In the genomic region with DNA sequence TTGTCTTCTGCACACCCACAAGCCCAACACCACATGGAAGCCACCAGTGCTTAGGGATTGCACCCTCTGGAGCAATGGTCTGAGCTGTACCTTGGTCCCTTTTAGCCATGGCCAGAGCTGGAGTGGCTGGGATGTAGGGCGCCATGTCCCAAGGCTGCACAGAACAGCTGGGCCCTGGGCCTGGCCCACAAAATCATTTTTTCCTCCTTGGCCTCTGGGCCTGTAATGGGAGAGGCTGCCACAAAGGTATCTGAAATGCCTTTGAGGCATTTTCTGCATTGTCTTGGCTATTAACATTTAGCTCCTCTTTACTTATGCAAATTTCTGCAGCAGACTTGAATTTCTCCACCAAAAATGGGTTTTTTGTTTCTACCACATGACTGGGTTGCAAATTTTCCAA, we compare ENCODE assay signal across 22 cellular contexts.
DNase-seq lines count a peak whose midpoint lies in the region; FAIRE-seq and TF ChIP-seq lines count a peak whose summit lies in the region.
"Had no signal": no experiment of that assay in that cellular context is flagged by ENCODE, and none has a peak within 500 bp of the region (broad histone marks: within the 10 kb centered on the region; RNA-seq: fewer than 3 reads in every experiment).

No MANE protein-coding gene starts in this region.

- peaks cover 4% of the 10 kb centered on the region for H3K36me3 Mint-ChIP-seq in progenitor cell of endocrine pancreas (ENCODE audit: insufficient read depth)
- H3K36me3 Mint-ChIP-seq: CD8-positive, alpha-beta T cell had no signal

- no peaks in the 10 kb centered on the region for H3K9me3 ChIP-seq in HEK293 (ENCODE audit: control insufficient read depth, insufficient read depth, low read depth, low read length)
- H3K9me3 ChIP-seq: Caco-2 had no signal

- peak; percentile 13 for FAIRE-seq in bronchial epithelial cell (lab: Jason Lieb, UNC)
- FAIRE-seq: A204.1, D721Med, G401.6, GM12878, GM12892, GM18507 had no signal

- H3K27ac ChIP-seq in HEK293 (ENCODE audit: extremely low read depth, low read depth, low read length) = no peak overlapping the region
- H3K27ac ChIP-seq: BLaER1 treated with 17β-estradiol and CSF1 and Interleukin-3, amounts not matched to agents 10 nM and 100 nM; C4-2B had no signal

- POLR2A ChIA-PET in HEK293 (lab: Yijun Ruan, JAX) = no interaction called here

- H3K27me3 ChIP-seq in bronchial epithelial cell (ENCODE audit: control insufficient read depth, insufficient read depth, low read length) = no peaks in the 10 kb centered on the region
- H3K27me3 ChIP-seq: BLaER1 treated with 17β-estradiol and CSF1 and Interleukin-3, amounts not matched to agents 10 nM and 100 nM had no signal

- H3K27me3 Mint-ChIP-seq in progenitor cell of endocrine pancreas = peaks cover 2% of the 10 kb centered on the region
- H3K27me3 Mint-ChIP-seq: CD4-positive, alpha-beta T cell had no signal

- no peaks in the 10 kb centered on the region for H3K36me3 ChIP-seq in HEK293 (ENCODE audit: control insufficient read depth in 2 of 2, insufficient read depth in 1 of 2, low read length in 2 of 2)
- no peaks in the 10 kb centered on the region for H3K36me3 ChIP-seq in bronchial epithelial cell (ENCODE audit: control insufficient read depth, insufficient read depth, low read length)

- H3K27ac Mint-ChIP-seq in progenitor cell of endocrine pancreas = no peak overlapping the region
- H3K27ac Mint-ChIP-seq: B cell; CD4-positive, alpha-beta T cell; CD8-positive, alpha-beta T cell had no signal

- no peaks in the 10 kb centered on the region for H3K4me1 Mint-ChIP-seq in progenitor cell of endocrine pancreas (ENCODE audit: low read depth)
- H3K4me1 Mint-ChIP-seq: B cell had no signal

- TF ChIP-seq CTCF in HEK293 (tag by site-specific recombination; IDR thresholded peaks at IDR 0.05) = no peak
- TF ChIP-seq CTCF in bronchial epithelial cell (IDR thresholded peaks at IDR 0.05; ENCODE audit: insufficient read depth, low read length, severe bottlenecking) = no peak
- TF ChIP-seq CTCF in progenitor cell of endocrine pancreas (IDR thresholded peaks at IDR 0.05; ENCODE audit: unreplicated experiment) = no peak

- H3K9me3 Mint-ChIP-seq in progenitor cell of endocrine pancreas (ENCODE audit: low read depth) = peaks cover 25% of the 10 kb centered on the region

- H3K4me3 ChIP-seq in HEK293 (ENCODE audit: low read depth, low read length) (no peak overlapping the region), bronchial epithelial cell (ENCODE audit: low read depth, low read length) (no peak overlapping the region)
- H3K4me3 ChIP-seq: GM12878 had no signal

- CTCF ChIA-PET in HEK293 (lab: Yijun Ruan, JAX) = interaction anchor here (0.7 kb wide), 1 partner anchor 14 kb away, joined by 4 read pairs; no protein-coding TSS in a partner anchor

- H3K4me3 Mint-ChIP-seq in progenitor cell of endocrine pancreas (ENCODE audit: low read depth) = no peak overlapping the region
- H3K4me3 Mint-ChIP-seq: B cell; CD4-positive, alpha-beta T cell; CD8-positive, alpha-beta T cell had no signal

- H3K4me1 ChIP-seq in HEK293 (ENCODE audit: control insufficient read depth, insufficient read depth, low read length) = no peaks in the 10 kb centered on the region
- H3K4me1 ChIP-seq: Caco-2 had no signal

- DNase-seq in bronchial epithelial cell (ENCODE audit: low read depth) (no peak), progenitor cell of endocrine pancreas (ENCODE audit: low spot score, unreplicated experiment) (no peak), HT-29 (ENCODE audit: low spot score) (no peak), GM03348 (ENCODE audit: low spot score) (no peak)
- DNase-seq: 8988T; AML-193; Caco-2; Calu3; CD4-positive, alpha-beta T cell; CD8-positive, alpha-beta T cell; DMS79 treated with DMSO at 0.1 percent for 48 hours; GF-D8 had no signal

TF ChIP-seq in HEK293, 187 proteins besides CTCF, POLR2A, EP300 and RAD21:
- TF ChIP-seq TRIM28 (IDR thresholded peaks at IDR 0.05; ENCODE audit: borderline replicate concordance, low read length) = peak; percentile 58; the same call in 1 of the 2 replicates
- no peak for TF ChIP-seq ZNF202 (tag by site-specific recombination; IDR thresholded peaks at IDR 0.05; ENCODE audit: borderline replicate concordance)
- no peak for TF ChIP-seq ZNF707 (tag by site-specific recombination; IDR thresholded peaks at IDR 0.05)
- TF ChIP-seq ZNF596 (tag by site-specific recombination; IDR thresholded peaks at IDR 0.05) = no peak
- TF ChIP-seq SETDB1 (IDR thresholded peaks at IDR 0.05; ENCODE audit: insufficient read length, low read length) = peak; percentile 81
- no peak for TF ChIP-seq OSR2 (tag by site-specific recombination; IDR thresholded peaks at IDR 0.05)
- no peak for TF ChIP-seq ZNF423 (tag by site-specific recombination; IDR thresholded peaks at IDR 0.05)
- no peak for TF ChIP-seq KLF16 (tag by site-specific recombination; IDR thresholded peaks at IDR 0.05)
- TF ChIP-seq ZNF354C (tag by site-specific recombination; IDR thresholded peaks at IDR 0.05; ENCODE audit: borderline replicate concordance, low read depth) = no peak
- no peak for TF ChIP-seq GLI2 (tag by site-specific recombination; IDR thresholded peaks at IDR 0.05; ENCODE audit: borderline replicate concordance, low read depth)
- no peak for TF ChIP-seq GLI4 (tag by site-specific recombination; IDR thresholded peaks at IDR 0.05)
- TF ChIP-seq ZNF211 (tag by site-specific recombination; IDR thresholded peaks at IDR 0.05; ENCODE audit: low read depth) = no peak
- TF ChIP-seq ZBTB7A (tag by site-specific recombination; IDR thresholded peaks at IDR 0.05; ENCODE audit: low read depth) = no peak
- TF ChIP-seq, protein P1, sequence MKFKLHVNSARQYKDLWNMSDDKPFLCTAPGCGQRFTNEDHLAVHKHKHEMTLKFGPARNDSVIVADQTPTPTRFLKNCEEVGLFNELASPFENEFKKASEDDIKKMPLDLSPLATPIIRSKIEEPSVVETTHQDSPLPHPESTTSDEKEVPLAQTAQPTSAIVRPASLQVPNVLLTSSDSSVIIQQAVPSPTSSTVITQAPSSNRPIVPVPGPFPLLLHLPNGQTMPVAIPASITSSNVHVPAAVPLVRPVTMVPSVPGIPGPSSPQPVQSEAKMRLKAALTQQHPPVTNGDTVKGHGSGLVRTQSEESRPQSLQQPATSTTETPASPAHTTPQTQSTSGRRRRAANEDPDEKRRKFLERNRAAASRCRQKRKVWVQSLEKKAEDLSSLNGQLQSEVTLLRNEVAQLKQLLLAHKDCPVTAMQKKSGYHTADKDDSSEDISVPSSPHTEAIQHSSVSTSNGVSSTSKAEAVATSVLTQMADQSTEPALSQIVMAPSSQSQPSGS (tag by site-specific recombination; IDR thresholded peaks at IDR 0.05; ENCODE audit: low read depth) = no peak
- TF ChIP-seq ZNF585B (tag by site-specific recombination; IDR thresholded peaks at IDR 0.05) = peak; percentile 95
- TF ChIP-seq ZNF302 (tag by site-specific recombination; IDR thresholded peaks at IDR 0.05; ENCODE audit: low read depth) = no peak
- no peak for TF ChIP-seq GLIS1 (tag by site-specific recombination; IDR thresholded peaks at IDR 0.05)
